ENCODE assay signal across 1 cellular context in the genomic region with DNA sequence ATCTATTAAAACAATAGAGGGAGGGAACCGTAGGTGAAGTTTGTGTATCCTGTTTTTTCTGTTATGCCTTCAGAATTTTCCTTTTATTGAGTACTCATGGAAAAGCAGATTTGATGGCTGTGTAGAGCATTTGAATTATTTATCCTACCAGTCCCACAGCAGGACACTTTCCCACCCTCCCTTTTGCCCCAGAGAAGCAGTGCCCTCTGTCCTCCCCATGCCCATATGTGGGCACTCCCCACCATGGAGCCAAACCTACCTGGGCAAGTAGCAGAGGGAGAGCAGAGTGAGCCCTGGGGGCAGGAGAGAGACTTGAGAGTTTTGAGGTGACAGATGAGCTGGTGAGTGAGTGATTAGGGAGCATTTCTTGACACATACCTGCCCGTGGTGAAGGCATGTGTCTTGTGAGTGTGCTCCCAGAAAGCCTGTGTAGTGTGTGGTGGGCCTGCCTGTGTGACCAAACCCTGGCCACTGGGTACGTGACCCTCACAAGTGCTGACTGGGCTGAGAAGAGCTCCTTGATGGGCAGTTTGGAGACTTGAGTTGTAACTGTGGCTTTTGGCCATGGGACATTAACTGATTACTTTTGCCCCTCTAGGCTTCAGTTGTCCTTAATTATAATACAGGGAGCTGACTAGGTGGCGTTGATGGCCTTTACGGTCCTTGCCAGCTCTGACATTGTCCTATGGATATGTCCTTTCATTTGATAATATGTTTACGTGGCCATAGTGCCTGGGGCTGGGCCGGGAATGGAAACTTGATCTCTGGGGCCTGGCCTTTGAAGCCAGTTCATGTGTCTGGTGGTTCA.
TF ChIP-seq lines count a peak whose summit lies in the region.

No MANE protein-coding gene starts in this region.

TF ChIP-seq in WTC11, 78 proteins besides CTCF, POLR2A, EP300 and RAD21:
- TF ChIP-seq, protein P1, sequence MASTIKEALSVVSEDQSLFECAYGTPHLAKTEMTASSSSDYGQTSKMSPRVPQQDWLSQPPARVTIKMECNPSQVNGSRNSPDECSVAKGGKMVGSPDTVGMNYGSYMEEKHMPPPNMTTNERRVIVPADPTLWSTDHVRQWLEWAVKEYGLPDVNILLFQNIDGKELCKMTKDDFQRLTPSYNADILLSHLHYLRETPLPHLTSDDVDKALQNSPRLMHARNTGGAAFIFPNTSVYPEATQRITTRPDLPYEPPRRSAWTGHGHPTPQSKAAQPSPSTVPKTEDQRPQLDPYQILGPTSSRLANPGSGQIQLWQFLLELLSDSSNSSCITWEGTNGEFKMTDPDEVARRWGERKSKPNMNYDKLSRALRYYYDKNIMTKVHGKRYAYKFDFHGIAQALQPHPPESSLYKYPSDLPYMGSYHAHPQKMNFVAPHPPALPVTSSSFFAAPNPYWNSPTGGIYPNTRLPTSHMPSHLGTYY (CRISPR knock-in tag; IDR thresholded peaks at IDR 0.05) = no peak
- TF ChIP-seq ESRRA (CRISPR knock-in tag; IDR thresholded peaks at IDR 0.05; ENCODE audit: borderline replicate concordance) (no peak), CREM (CRISPR knock-in tag; IDR thresholded peaks at IDR 0.05) (no peak), NR3C1 (CRISPR knock-in tag; conservative IDR thresholded peaks at IDR 0.05; ENCODE audit: low read depth) (no peak), SMAD4 (CRISPR knock-in tag; IDR thresholded peaks at IDR 0.05) (no peak)
- TF ChIP-seq, protein P2, sequence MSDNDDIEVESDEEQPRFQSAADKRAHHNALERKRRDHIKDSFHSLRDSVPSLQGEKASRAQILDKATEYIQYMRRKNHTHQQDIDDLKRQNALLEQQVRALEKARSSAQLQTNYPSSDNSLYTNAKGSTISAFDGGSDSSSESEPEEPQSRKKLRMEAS (CRISPR knock-in tag; IDR thresholded peaks at IDR 0.05) = no peak
